1 cellular context compared by ENCODE assay signal in the genomic region with DNA sequence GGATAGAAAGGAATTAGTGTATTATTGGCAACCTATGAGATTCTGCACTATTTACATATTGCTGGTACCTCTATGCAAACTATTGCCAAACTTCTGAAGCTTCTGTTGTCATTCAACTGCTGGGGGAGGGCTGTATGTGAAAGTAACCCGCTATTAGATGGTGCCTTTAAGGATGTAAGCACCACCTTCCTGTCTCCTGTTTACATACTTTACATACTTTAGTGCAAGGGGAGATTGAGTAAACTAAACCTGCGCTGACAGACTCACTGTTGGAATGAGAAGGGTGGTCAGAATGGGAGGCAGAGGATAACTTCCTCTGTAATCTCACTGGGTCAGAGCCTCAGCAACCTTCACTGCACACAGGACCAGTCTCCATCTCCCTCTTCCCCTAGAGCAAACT.
TF ChIP-seq lines count a peak whose summit lies in the region.

No MANE protein-coding gene starts in this region.

TF ChIP-seq in HepG2, 621 proteins besides CTCF, POLR2A, EP300 and RAD21 (continued from another document and continues in another):
- TF ChIP-seq, protein P1, sequence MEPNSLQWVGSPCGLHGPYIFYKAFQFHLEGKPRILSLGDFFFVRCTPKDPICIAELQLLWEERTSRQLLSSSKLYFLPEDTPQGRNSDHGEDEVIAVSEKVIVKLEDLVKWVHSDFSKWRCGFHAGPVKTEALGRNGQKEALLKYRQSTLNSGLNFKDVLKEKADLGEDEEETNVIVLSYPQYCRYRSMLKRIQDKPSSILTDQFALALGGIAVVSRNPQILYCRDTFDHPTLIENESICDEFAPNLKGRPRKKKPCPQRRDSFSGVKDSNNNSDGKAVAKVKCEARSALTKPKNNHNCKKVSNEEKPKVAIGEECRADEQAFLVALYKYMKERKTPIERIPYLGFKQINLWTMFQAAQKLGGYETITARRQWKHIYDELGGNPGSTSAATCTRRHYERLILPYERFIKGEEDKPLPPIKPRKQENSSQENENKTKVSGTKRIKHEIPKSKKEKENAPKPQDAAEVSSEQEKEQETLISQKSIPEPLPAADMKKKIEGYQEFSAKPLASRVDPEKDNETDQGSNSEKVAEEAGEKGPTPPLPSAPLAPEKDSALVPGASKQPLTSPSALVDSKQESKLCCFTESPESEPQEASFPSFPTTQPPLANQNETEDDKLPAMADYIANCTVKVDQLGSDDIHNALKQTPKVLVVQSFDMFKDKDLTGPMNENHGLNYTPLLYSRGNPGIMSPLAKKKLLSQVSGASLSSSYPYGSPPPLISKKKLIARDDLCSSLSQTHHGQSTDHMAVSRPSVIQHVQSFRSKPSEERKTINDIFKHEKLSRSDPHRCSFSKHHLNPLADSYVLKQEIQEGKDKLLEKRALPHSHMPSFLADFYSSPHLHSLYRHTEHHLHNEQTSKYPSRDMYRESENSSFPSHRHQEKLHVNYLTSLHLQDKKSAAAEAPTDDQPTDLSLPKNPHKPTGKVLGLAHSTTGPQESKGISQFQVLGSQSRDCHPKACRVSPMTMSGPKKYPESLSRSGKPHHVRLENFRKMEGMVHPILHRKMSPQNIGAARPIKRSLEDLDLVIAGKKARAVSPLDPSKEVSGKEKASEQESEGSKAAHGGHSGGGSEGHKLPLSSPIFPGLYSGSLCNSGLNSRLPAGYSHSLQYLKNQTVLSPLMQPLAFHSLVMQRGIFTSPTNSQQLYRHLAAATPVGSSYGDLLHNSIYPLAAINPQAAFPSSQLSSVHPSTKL (CRISPR knock-in tag; IDR thresholded peaks at IDR 0.05) = peak; percentile 75
- TF ChIP-seq, protein P2, sequence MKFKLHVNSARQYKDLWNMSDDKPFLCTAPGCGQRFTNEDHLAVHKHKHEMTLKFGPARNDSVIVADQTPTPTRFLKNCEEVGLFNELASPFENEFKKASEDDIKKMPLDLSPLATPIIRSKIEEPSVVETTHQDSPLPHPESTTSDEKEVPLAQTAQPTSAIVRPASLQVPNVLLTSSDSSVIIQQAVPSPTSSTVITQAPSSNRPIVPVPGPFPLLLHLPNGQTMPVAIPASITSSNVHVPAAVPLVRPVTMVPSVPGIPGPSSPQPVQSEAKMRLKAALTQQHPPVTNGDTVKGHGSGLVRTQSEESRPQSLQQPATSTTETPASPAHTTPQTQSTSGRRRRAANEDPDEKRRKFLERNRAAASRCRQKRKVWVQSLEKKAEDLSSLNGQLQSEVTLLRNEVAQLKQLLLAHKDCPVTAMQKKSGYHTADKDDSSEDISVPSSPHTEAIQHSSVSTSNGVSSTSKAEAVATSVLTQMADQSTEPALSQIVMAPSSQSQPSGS (CRISPR knock-in tag; IDR thresholded peaks at IDR 0.05) = 0 out of 2 replicates have a peak, but pooled peaks have one; percentile 44
- TF ChIP-seq, protein P3, sequence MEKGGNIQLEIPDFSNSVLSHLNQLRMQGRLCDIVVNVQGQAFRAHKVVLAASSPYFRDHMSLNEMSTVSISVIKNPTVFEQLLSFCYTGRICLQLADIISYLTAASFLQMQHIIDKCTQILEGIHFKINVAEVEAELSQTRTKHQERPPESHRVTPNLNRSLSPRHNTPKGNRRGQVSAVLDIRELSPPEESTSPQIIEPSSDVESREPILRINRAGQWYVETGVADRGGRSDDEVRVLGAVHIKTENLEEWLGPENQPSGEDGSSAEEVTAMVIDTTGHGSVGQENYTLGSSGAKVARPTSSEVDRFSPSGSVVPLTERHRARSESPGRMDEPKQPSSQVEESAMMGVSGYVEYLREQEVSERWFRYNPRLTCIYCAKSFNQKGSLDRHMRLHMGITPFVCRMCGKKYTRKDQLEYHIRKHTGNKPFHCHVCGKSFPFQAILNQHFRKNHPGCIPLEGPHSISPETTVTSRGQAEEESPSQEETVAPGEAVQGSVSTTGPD (CRISPR knock-in tag; IDR thresholded peaks at IDR 0.05) = no peak
- TF ChIP-seq ZNF724P (CRISPR knock-in tag; IDR thresholded peaks at IDR 0.05; ENCODE audit: borderline replicate concordance) = no peak
- TF ChIP-seq KLF11 (CRISPR knock-in tag; IDR thresholded peaks at IDR 0.05) = no peak
- peak; percentile 62; the same call in 1 of the 2 replicates for TF ChIP-seq NCOA2 (CRISPR knock-in tag; IDR thresholded peaks at IDR 0.05)
- no peak for TF ChIP-seq HNRNPLL (IDR thresholded peaks at IDR 0.05; ENCODE audit: low read depth, low read length, poor library complexity, severe bottlenecking)
- TF ChIP-seq AGO1 (IDR thresholded peaks at IDR 0.05; ENCODE audit: low read depth, low read length, poor library complexity, severe bottlenecking) = no peak
- TF ChIP-seq, protein P4, sequence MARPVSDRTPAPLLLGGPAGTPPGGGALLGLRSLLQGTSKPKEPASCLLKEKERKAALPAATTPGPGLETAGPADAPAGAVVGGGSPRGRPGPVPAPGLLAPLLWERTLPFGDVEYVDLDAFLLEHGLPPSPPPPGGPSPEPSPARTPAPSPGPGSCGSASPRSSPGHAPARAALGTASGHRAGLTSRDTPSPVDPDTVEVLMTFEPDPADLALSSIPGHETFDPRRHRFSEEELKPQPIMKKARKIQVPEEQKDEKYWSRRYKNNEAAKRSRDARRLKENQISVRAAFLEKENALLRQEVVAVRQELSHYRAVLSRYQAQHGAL (CRISPR knock-in tag; IDR thresholded peaks at IDR 0.05; ENCODE audit: not compliant biosample characterization) = no peak
- TF ChIP-seq HOXA9 (CRISPR knock-in tag; IDR thresholded peaks at IDR 0.05; ENCODE audit: borderline replicate concordance) = no peak
- peak; percentile 68 for TF ChIP-seq ZEB1 (IDR thresholded peaks at IDR 0.05; ENCODE audit: insufficient replicate concordance, low read depth)
- TF ChIP-seq GTF2F1 (IDR thresholded peaks at IDR 0.05; ENCODE audit: low read length) = no peak
- TF ChIP-seq, protein P5, sequence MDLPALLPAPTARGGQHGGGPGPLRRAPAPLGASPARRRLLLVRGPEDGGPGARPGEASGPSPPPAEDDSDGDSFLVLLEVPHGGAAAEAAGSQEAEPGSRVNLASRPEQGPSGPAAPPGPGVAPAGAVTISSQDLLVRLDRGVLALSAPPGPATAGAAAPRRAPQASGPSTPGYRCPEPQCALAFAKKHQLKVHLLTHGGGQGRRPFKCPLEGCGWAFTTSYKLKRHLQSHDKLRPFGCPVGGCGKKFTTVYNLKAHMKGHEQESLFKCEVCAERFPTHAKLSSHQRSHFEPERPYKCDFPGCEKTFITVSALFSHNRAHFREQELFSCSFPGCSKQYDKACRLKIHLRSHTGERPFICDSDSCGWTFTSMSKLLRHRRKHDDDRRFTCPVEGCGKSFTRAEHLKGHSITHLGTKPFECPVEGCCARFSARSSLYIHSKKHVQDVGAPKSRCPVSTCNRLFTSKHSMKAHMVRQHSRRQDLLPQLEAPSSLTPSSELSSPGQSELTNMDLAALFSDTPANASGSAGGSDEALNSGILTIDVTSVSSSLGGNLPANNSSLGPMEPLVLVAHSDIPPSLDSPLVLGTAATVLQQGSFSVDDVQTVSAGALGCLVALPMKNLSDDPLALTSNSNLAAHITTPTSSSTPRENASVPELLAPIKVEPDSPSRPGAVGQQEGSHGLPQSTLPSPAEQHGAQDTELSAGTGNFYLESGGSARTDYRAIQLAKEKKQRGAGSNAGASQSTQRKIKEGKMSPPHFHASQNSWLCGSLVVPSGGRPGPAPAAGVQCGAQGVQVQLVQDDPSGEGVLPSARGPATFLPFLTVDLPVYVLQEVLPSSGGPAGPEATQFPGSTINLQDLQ (CRISPR knock-in tag; IDR thresholded peaks at IDR 0.05) = no peak
- TF ChIP-seq, protein P6, sequence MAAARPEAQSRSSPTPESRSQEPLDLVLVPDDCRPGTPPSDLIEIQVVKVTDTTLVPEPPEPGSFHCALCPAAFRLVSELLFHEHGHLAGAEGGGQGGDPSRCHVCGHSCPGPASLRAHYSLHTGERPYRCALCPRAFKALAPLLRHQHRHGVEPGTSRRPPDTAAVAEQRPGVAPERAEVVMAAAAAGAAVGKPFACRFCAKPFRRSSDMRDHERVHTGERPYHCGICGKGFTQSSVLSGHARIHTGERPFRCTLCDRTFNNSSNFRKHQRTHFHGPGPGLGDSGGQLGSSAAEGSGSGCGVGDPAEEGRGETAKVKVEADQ (CRISPR knock-in tag; IDR thresholded peaks at IDR 0.05; ENCODE audit: borderline replicate concordance) = no peak
- TF ChIP-seq BCL6 (CRISPR knock-in tag; IDR thresholded peaks at IDR 0.05) = peak; percentile 21; the same call in 1 of the 2 replicates
- no peak for TF ChIP-seq ZIK1 (CRISPR knock-in tag; IDR thresholded peaks at IDR 0.05; ENCODE audit: borderline replicate concordance, low read depth)
- TF ChIP-seq MED1 (CRISPR knock-in tag; IDR thresholded peaks at IDR 0.05) = peak; percentile 58
- TF ChIP-seq SRY (CRISPR knock-in tag; IDR thresholded peaks at IDR 0.05) = no peak
- no peak for TF ChIP-seq ZNF556 (CRISPR knock-in tag; IDR thresholded peaks at IDR 0.05; ENCODE audit: borderline replicate concordance)
- no peak for TF ChIP-seq ZNF234 (CRISPR knock-in tag; conservative IDR thresholded peaks at IDR 0.05)
- TF ChIP-seq, protein P7, sequence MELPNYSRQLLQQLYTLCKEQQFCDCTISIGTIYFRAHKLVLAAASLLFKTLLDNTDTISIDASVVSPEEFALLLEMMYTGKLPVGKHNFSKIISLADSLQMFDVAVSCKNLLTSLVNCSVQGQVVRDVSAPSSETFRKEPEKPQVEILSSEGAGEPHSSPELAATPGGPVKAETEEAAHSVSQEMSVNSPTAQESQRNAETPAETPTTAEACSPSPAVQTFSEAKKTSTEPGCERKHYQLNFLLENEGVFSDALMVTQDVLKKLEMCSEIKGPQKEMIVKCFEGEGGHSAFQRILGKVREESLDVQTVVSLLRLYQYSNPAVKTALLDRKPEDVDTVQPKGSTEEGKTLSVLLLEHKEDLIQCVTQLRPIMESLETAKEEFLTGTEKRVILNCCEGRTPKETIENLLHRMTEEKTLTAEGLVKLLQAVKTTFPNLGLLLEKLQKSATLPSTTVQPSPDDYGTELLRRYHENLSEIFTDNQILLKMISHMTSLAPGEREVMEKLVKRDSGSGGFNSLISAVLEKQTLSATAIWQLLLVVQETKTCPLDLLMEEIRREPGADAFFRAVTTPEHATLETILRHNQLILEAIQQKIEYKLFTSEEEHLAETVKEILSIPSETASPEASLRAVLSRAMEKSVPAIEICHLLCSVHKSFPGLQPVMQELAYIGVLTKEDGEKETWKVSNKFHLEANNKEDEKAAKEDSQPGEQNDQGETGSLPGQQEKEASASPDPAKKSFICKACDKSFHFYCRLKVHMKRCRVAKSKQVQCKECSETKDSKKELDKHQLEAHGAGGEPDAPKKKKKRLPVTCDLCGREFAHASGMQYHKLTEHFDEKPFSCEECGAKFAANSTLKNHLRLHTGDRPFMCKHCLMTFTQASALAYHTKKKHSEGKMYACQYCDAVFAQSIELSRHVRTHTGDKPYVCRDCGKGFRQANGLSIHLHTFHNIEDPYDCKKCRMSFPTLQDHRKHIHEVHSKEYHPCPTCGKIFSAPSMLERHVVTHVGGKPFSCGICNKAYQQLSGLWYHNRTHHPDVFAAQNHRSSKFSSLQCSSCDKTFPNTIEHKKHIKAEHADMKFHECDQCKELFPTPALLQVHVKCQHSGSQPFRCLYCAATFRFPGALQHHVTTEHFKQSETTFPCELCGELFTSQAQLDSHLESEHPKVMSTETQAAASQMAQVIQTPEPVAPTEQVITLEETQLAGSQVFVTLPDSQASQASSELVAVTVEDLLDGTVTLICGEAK (IDR thresholded peaks at IDR 0.05) = no peak
- TF ChIP-seq, protein P7 (CRISPR knock-in tag; IDR thresholded peaks at IDR 0.05) = no peak
- TF ChIP-seq ZNF816 (CRISPR knock-in tag; IDR thresholded peaks at IDR 0.05; ENCODE audit: borderline replicate concordance) = no peak
- no peak for TF ChIP-seq IKZF1 (IDR thresholded peaks at IDR 0.05)
- TF ChIP-seq, protein P8, sequence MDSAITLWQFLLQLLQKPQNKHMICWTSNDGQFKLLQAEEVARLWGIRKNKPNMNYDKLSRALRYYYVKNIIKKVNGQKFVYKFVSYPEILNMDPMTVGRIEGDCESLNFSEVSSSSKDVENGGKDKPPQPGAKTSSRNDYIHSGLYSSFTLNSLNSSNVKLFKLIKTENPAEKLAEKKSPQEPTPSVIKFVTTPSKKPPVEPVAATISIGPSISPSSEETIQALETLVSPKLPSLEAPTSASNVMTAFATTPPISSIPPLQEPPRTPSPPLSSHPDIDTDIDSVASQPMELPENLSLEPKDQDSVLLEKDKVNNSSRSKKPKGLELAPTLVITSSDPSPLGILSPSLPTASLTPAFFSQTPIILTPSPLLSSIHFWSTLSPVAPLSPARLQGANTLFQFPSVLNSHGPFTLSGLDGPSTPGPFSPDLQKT (CRISPR knock-in tag; IDR thresholded peaks at IDR 0.05; ENCODE audit: borderline replicate concordance) = no peak
- no peak for TF ChIP-seq MYC (CRISPR knock-in tag; IDR thresholded peaks at IDR 0.05; ENCODE audit: borderline replicate concordance)
- TF ChIP-seq CEBPB (IDR thresholded peaks at IDR 0.05; ENCODE audit: borderline replicate concordance, low read depth, low read length) = peak; percentile 82; the same call in 1 of the 2 replicates
- TF ChIP-seq IRX3 (CRISPR knock-in tag; IDR thresholded peaks at IDR 0.05; ENCODE audit: borderline replicate concordance, low read depth) = no peak
- TF ChIP-seq MTA3 (CRISPR knock-in tag; IDR thresholded peaks at IDR 0.05) = no peak
- TF ChIP-seq, protein P9, sequence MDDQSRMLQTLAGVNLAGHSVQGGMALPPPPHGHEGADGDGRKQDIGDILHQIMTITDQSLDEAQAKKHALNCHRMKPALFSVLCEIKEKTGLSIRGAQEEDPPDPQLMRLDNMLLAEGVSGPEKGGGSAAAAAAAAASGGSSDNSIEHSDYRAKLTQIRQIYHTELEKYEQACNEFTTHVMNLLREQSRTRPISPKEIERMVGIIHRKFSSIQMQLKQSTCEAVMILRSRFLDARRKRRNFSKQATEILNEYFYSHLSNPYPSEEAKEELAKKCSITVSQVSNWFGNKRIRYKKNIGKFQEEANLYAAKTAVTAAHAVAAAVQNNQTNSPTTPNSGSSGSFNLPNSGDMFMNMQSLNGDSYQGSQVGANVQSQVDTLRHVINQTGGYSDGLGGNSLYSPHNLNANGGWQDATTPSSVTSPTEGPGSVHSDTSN (CRISPR knock-in tag; IDR thresholded peaks at IDR 0.05; ENCODE audit: borderline replicate concordance) = no peak
